Comparison of ENCODE assay signal across 1 cellular context in the genomic region with DNA sequence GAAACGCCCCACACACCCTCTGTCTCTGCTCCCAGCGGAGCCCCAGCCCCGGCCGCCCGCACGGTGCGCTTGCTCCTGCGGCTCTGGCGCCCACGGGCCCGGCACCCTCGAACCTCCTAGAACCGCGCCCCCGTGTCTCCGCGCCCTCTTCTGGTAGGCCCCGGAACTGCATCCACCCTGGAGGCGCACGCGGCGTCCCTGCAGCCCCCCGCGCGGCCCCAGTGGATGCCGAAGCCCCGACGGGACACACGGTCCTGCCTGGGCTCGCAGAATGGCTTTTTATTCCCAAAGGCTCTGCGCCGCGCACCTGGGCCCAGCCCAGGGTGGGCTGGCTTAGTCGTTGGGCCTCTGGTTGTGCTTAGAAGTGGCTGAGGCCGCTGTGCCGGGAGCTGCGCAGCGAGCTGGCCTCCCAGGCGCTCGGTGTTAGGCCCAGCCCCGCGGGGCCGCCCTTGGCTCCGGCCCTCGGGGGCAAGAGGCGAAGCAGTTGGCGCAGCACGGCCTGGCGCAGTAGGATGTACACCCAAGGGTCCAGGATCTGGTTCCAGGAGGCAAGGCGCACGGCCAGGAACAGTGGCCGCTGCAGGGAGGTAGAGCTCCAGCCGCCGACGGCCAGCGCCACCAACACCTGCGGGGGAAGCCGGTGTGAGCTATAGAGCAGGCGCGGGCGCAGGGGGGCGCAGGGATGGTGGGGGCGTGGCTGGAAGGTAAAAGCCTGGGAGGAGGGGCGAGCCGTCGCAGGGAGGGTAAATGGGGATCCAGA.
TF ChIP-seq lines count a peak whose summit lies in the region.

No MANE protein-coding gene starts in this region.

TF ChIP-seq in HepG2, 621 proteins besides CTCF, POLR2A, EP300 and RAD21 (continued from another document and continues in another):
- TF ChIP-seq, protein P1, sequence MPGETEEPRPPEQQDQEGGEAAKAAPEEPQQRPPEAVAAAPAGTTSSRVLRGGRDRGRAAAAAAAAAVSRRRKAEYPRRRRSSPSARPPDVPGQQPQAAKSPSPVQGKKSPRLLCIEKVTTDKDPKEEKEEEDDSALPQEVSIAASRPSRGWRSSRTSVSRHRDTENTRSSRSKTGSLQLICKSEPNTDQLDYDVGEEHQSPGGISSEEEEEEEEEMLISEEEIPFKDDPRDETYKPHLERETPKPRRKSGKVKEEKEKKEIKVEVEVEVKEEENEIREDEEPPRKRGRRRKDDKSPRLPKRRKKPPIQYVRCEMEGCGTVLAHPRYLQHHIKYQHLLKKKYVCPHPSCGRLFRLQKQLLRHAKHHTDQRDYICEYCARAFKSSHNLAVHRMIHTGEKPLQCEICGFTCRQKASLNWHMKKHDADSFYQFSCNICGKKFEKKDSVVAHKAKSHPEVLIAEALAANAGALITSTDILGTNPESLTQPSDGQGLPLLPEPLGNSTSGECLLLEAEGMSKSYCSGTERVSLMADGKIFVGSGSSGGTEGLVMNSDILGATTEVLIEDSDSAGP (CRISPR knock-in tag; IDR thresholded peaks at IDR 0.05; ENCODE audit: borderline replicate concordance) = peak; percentile 55; the same call in 1 of the 2 replicates
- TF ChIP-seq HNRNPUL1 (IDR thresholded peaks at IDR 0.05; ENCODE audit: low read depth, low read length) = no peak
- no peak for TF ChIP-seq ZNF230 (CRISPR knock-in tag; IDR thresholded peaks at IDR 0.05)
- no peak for TF ChIP-seq NR1H2 (CRISPR knock-in tag; IDR thresholded peaks at IDR 0.05; ENCODE audit: borderline replicate concordance, low read depth)
- no peak for TF ChIP-seq SOX6 (IDR thresholded peaks at IDR 0.05)
- no peak; the same call in 1 of the 2 replicates for TF ChIP-seq SOX6 (CRISPR knock-in tag; IDR thresholded peaks at IDR 0.05)
- TF ChIP-seq SETDB1 (CRISPR knock-in tag; IDR thresholded peaks at IDR 0.05; ENCODE audit: borderline replicate concordance) = no peak
- TF ChIP-seq, protein P2, sequence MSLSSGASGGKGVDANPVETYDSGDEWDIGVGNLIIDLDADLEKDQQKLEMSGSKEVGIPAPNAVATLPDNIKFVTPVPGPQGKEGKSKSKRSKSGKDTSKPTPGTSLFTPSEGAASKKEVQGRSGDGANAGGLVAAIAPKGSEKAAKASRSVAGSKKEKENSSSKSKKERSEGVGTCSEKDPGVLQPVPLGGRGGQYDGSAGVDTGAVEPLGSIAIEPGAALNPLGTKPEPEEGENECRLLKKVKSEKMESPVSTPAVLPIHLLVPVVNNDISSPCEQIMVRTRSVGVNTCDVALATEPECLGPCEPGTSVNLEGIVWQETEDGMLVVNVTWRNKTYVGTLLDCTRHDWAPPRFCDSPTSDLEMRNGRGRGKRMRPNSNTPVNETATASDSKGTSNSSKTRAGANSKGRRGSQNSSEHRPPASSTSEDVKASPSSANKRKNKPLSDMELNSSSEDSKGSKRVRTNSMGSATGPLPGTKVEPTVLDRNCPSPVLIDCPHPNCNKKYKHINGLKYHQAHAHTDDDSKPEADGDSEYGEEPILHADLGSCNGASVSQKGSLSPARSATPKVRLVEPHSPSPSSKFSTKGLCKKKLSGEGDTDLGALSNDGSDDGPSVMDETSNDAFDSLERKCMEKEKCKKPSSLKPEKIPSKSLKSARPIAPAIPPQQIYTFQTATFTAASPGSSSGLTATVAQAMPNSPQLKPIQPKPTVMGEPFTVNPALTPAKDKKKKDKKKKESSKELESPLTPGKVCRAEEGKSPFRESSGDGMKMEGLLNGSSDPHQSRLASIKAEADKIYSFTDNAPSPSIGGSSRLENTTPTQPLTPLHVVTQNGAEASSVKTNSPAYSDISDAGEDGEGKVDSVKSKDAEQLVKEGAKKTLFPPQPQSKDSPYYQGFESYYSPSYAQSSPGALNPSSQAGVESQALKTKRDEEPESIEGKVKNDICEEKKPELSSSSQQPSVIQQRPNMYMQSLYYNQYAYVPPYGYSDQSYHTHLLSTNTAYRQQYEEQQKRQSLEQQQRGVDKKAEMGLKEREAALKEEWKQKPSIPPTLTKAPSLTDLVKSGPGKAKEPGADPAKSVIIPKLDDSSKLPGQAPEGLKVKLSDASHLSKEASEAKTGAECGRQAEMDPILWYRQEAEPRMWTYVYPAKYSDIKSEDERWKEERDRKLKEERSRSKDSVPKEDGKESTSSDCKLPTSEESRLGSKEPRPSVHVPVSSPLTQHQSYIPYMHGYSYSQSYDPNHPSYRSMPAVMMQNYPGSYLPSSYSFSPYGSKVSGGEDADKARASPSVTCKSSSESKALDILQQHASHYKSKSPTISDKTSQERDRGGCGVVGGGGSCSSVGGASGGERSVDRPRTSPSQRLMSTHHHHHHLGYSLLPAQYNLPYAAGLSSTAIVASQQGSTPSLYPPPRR (CRISPR knock-in tag; IDR thresholded peaks at IDR 0.05; ENCODE audit: borderline replicate concordance) = no peak
- TF ChIP-seq, protein P3, sequence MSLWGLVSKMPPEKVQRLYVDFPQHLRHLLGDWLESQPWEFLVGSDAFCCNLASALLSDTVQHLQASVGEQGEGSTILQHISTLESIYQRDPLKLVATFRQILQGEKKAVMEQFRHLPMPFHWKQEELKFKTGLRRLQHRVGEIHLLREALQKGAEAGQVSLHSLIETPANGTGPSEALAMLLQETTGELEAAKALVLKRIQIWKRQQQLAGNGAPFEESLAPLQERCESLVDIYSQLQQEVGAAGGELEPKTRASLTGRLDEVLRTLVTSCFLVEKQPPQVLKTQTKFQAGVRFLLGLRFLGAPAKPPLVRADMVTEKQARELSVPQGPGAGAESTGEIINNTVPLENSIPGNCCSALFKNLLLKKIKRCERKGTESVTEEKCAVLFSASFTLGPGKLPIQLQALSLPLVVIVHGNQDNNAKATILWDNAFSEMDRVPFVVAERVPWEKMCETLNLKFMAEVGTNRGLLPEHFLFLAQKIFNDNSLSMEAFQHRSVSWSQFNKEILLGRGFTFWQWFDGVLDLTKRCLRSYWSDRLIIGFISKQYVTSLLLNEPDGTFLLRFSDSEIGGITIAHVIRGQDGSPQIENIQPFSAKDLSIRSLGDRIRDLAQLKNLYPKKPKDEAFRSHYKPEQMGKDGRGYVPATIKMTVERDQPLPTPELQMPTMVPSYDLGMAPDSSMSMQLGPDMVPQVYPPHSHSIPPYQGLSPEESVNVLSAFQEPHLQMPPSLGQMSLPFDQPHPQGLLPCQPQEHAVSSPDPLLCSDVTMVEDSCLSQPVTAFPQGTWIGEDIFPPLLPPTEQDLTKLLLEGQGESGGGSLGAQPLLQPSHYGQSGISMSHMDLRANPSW (CRISPR knock-in tag; IDR thresholded peaks at IDR 0.05; ENCODE audit: borderline replicate concordance) = no peak
- no peak for TF ChIP-seq ELF4 (CRISPR knock-in tag; IDR thresholded peaks at IDR 0.05; ENCODE audit: borderline replicate concordance)
- TF ChIP-seq ZFX (CRISPR knock-in tag; IDR thresholded peaks at IDR 0.05; ENCODE audit: low read depth) = peak; percentile 51
- no peak for TF ChIP-seq SMARCC2 (IDR thresholded peaks at IDR 0.05)
- no peak for TF ChIP-seq RORA (CRISPR knock-in tag; IDR thresholded peaks at IDR 0.05)
- TF ChIP-seq NFKB2 (CRISPR knock-in tag; IDR thresholded peaks at IDR 0.05; ENCODE audit: borderline replicate concordance) = peak; percentile 71; the same call in 1 of the 2 replicates
- TF ChIP-seq ZNF746 (CRISPR knock-in tag; IDR thresholded peaks at IDR 0.05) = no peak
- TF ChIP-seq, protein P4, sequence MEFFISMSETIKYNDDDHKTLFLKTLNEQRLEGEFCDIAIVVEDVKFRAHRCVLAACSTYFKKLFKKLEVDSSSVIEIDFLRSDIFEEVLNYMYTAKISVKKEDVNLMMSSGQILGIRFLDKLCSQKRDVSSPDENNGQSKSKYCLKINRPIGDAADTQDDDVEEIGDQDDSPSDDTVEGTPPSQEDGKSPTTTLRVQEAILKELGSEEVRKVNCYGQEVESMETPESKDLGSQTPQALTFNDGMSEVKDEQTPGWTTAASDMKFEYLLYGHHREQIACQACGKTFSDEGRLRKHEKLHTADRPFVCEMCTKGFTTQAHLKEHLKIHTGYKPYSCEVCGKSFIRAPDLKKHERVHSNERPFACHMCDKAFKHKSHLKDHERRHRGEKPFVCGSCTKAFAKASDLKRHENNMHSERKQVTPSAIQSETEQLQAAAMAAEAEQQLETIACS (CRISPR knock-in tag; IDR thresholded peaks at IDR 0.05) = no peak
- TF ChIP-seq CBFB (CRISPR knock-in tag; IDR thresholded peaks at IDR 0.05) = no peak
- TF ChIP-seq ZNF652 (CRISPR knock-in tag; IDR thresholded peaks at IDR 0.05; ENCODE audit: borderline replicate concordance, low read depth) = no peak
- TF ChIP-seq TEAD2 (CRISPR knock-in tag; IDR thresholded peaks at IDR 0.05) = no peak
- TF ChIP-seq ZNF441 (CRISPR knock-in tag; IDR thresholded peaks at IDR 0.05; ENCODE audit: borderline replicate concordance) = no peak
- TF ChIP-seq, protein P5, sequence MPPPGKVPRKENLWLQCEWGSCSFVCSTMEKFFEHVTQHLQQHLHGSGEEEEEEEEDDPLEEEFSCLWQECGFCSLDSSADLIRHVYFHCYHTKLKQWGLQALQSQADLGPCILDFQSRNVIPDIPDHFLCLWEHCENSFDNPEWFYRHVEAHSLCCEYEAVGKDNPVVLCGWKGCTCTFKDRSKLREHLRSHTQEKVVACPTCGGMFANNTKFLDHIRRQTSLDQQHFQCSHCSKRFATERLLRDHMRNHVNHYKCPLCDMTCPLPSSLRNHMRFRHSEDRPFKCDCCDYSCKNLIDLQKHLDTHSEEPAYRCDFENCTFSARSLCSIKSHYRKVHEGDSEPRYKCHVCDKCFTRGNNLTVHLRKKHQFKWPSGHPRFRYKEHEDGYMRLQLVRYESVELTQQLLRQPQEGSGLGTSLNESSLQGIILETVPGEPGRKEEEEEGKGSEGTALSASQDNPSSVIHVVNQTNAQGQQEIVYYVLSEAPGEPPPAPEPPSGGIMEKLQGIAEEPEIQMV (CRISPR knock-in tag; IDR thresholded peaks at IDR 0.05; ENCODE audit: low read depth) = no peak
- TF ChIP-seq YEATS4 (CRISPR knock-in tag; IDR thresholded peaks at IDR 0.05; ENCODE audit: borderline replicate concordance) = no peak
- TF ChIP-seq ZNF670 (CRISPR knock-in tag; IDR thresholded peaks at IDR 0.05; ENCODE audit: borderline replicate concordance) = no peak
- no peak for TF ChIP-seq HOXD1 (CRISPR knock-in tag; IDR thresholded peaks at IDR 0.05)
- TF ChIP-seq, protein P6, sequence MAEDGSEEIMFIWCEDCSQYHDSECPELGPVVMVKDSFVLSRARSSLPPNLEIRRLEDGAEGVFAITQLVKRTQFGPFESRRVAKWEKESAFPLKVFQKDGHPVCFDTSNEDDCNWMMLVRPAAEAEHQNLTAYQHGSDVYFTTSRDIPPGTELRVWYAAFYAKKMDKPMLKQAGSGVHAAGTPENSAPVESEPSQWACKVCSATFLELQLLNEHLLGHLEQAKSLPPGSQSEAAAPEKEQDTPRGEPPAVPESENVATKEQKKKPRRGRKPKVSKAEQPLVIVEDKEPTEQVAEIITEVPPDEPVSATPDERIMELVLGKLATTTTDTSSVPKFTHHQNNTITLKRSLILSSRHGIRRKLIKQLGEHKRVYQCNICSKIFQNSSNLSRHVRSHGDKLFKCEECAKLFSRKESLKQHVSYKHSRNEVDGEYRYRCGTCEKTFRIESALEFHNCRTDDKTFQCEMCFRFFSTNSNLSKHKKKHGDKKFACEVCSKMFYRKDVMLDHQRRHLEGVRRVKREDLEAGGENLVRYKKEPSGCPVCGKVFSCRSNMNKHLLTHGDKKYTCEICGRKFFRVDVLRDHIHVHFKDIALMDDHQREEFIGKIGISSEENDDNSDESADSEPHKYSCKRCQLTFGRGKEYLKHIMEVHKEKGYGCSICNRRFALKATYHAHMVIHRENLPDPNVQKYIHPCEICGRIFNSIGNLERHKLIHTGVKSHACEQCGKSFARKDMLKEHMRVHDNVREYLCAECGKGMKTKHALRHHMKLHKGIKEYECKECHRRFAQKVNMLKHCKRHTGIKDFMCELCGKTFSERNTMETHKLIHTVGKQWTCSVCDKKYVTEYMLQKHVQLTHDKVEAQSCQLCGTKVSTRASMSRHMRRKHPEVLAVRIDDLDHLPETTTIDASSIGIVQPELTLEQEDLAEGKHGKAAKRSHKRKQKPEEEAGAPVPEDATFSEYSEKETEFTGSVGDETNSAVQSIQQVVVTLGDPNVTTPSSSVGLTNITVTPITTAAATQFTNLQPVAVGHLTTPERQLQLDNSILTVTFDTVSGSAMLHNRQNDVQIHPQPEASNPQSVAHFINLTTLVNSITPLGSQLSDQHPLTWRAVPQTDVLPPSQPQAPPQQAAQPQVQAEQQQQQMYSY (CRISPR knock-in tag; IDR thresholded peaks at IDR 0.05) = no peak
- TF ChIP-seq ZNF496 (CRISPR knock-in tag; IDR thresholded peaks at IDR 0.05; ENCODE audit: insufficient replicate concordance) = no peak
- TF ChIP-seq, protein P7, sequence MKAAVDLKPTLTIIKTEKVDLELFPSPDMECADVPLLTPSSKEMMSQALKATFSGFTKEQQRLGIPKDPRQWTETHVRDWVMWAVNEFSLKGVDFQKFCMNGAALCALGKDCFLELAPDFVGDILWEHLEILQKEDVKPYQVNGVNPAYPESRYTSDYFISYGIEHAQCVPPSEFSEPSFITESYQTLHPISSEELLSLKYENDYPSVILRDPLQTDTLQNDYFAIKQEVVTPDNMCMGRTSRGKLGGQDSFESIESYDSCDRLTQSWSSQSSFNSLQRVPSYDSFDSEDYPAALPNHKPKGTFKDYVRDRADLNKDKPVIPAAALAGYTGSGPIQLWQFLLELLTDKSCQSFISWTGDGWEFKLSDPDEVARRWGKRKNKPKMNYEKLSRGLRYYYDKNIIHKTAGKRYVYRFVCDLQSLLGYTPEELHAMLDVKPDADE (CRISPR knock-in tag; IDR thresholded peaks at IDR 0.05) = no peak
- TF ChIP-seq ZNF430 (CRISPR knock-in tag; IDR thresholded peaks at IDR 0.05) = no peak
- peak; percentile 72; the same call in 1 of the 2 replicates for TF ChIP-seq ZNF274 (CRISPR knock-in tag; IDR thresholded peaks at IDR 0.05)
- no peak for TF ChIP-seq NFRKB (IDR thresholded peaks at IDR 0.05)
- TF ChIP-seq MAFF (IDR thresholded peaks at IDR 0.05; ENCODE audit: low read depth, low read length) = no peak
- TF ChIP-seq JARID2 (CRISPR knock-in tag; IDR thresholded peaks at IDR 0.05; ENCODE audit: insufficient replicate concordance) = no peak
- TF ChIP-seq TMF1 (CRISPR knock-in tag; IDR thresholded peaks at IDR 0.05; ENCODE audit: low read depth) = no peak
- TF ChIP-seq DPF2 (CRISPR knock-in tag; IDR thresholded peaks at IDR 0.05; ENCODE audit: borderline replicate concordance, low read depth) = no peak
- TF ChIP-seq KDM1A (CRISPR knock-in tag; IDR thresholded peaks at IDR 0.05) = no peak
- TF ChIP-seq, protein P8, sequence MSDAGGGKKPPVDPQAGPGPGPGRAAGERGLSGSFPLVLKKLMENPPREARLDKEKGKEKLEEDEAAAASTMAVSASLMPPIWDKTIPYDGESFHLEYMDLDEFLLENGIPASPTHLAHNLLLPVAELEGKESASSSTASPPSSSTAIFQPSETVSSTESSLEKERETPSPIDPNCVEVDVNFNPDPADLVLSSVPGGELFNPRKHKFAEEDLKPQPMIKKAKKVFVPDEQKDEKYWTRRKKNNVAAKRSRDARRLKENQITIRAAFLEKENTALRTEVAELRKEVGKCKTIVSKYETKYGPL (CRISPR knock-in tag; IDR thresholded peaks at IDR 0.05) = no peak
- no peak for TF ChIP-seq ZNF468 (CRISPR knock-in tag; IDR thresholded peaks at IDR 0.05)
- TF ChIP-seq ZNF569 (CRISPR knock-in tag; IDR thresholded peaks at IDR 0.05; ENCODE audit: borderline replicate concordance) = no peak
- no peak for TF ChIP-seq ZNF383 (CRISPR knock-in tag; IDR thresholded peaks at IDR 0.05; ENCODE audit: borderline replicate concordance)
- TF ChIP-seq, protein P9, sequence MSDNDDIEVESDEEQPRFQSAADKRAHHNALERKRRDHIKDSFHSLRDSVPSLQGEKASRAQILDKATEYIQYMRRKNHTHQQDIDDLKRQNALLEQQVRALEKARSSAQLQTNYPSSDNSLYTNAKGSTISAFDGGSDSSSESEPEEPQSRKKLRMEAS (IDR thresholded peaks at IDR 0.05) = peak; percentile 79
- no peak for TF ChIP-seq ARID2 (CRISPR knock-in tag; IDR thresholded peaks at IDR 0.05; ENCODE audit: borderline replicate concordance)
- TF ChIP-seq HES4 (CRISPR knock-in tag; IDR thresholded peaks at IDR 0.05; ENCODE audit: borderline replicate concordance) = no peak
- TF ChIP-seq ZFP90 (CRISPR knock-in tag; IDR thresholded peaks at IDR 0.05; ENCODE audit: borderline replicate concordance) = no peak
- TF ChIP-seq RFX3 (CRISPR knock-in tag; IDR thresholded peaks at IDR 0.05) = no peak
- no peak for TF ChIP-seq ZNF674 (CRISPR knock-in tag; IDR thresholded peaks at IDR 0.05; ENCODE audit: low read depth)
